Comparison of ENCODE assay signal across 8 cellular contexts in genomic region chr11:2888266-2888968, GRCh38. TPM values are rescaled to one million over a fixed set of nuclear protein-coding genes. Genes with fewer than 3 reads are reported as not detected.
A peak's percentile ranks its signal among the peaks of the same experiment; 100 is the strongest.
DNase-seq lines count a peak whose midpoint lies in the region; ATAC-seq and TF ChIP-seq lines count a peak whose summit lies in the region.

No MANE protein-coding gene starts in this region.

- H3K27ac Mint-ChIP-seq in WTC11: no peak overlapping the region
- no peak overlapping the region for H3K27ac Mint-ChIP-seq in MCF 10A (ENCODE audit: low read depth, unreplicated experiment)

- DNase-seq in AG08396 (ENCODE audit: low spot score) (peak; percentile 92), NCI-H2171 treated with DMSO at 0.1 percent for 48 hours (lab: John Stamatoyannopoulos, UW) (peak; percentile 39), WTC11 (ENCODE audit: low spot score) (peak; percentile 96), MCF 10A (ENCODE audit: unreplicated experiment) (peak; percentile 85), iris pigment epithelial cell (ENCODE audit: low read depth) (peak; percentile 80)
- DNase-seq in stimulated activated CD4-positive, alpha-beta T cell treated with anti-CD3 and anti-CD28 coated beads, Interleukin-15, amount 100 ng/mL, for 24 hours: peak; percentile 92

- no TSS peak for BruUV-seq in MCF 10A (replicated peaks; lab: Mats Ljungman, UMichigan)

- peaks cover 43% of the 10 kb centered on the region for H3K27me3 Mint-ChIP-seq in WTC11 (ENCODE audit: low read depth)
- H3K27me3 Mint-ChIP-seq in MCF 10A (ENCODE audit: insufficient read depth, unreplicated experiment): no peaks in the 10 kb centered on the region

- intact Hi-C loops in MCF 10A (cut with micrococcal nuclease): loop anchor here (1.0 to 2.0 kb wide), 3 partner anchors 196 to 460 kb away; no protein-coding TSS in a partner anchor

- peak; percentile 51 for ATAC-seq in GM21528 (IDR thresholded peaks at IDR 0.05; ENCODE audit: low FRiP score, unreplicated experiment)
- ATAC-seq in WTC11: peak; percentile 19
- ATAC-seq in GM18517 (IDR thresholded peaks at IDR 0.05; ENCODE audit: unreplicated experiment): no peak

- H3K4me1 Mint-ChIP-seq in WTC11: peaks cover 24% of the 10 kb centered on the region
- peaks cover 5% of the 10 kb centered on the region for H3K4me1 Mint-ChIP-seq in MCF 10A (ENCODE audit: insufficient read depth, unreplicated experiment)

- POLR2A ChIA-PET in WTC11 (lab: Charles Lee) (no interaction called here), MCF 10A (lab: Yijun Ruan, JAX) (interaction anchor here (1.1 to 6.9 kb wide), 6 partner anchors 41 to 488 kb away, joined by 4 to 68 read pairs (median 4); partner anchors contain the start of genes PHLDA2 and TSSC4)

- H3K9me3 Mint-ChIP-seq in WTC11: no peaks in the 10 kb centered on the region
- no peaks in the 10 kb centered on the region for H3K9me3 Mint-ChIP-seq in MCF 10A (ENCODE audit: unreplicated experiment)

- CTCF ChIA-PET in WTC11 (lab: Charles Lee) (interaction anchor here (0.7 to 12.8 kb wide), 20 partner anchors 14 to 584 kb away, joined by 3 to 369 read pairs (median 4); partner anchors contain the start of genes PHLDA2 and TSSC4), MCF 10A (lab: Yijun Ruan, JAX) (interaction anchor here (0.6 to 13.1 kb wide), 25 partner anchors 10 to 584 kb away, joined by 3 to 443 read pairs (median 4); partner anchors contain the start of gene PHLDA2)

- TF ChIP-seq CTCF in WTC11 (IDR thresholded peaks at IDR 0.05): peak; percentile 94
- TF ChIP-seq CTCF in MCF 10A (IDR thresholded peaks at IDR 0.05; ENCODE audit: unreplicated experiment): peak; percentile 92

- no peaks in the 10 kb centered on the region for H3K36me3 Mint-ChIP-seq in WTC11
- no peaks in the 10 kb centered on the region for H3K36me3 Mint-ChIP-seq in MCF 10A (ENCODE audit: insufficient read depth, unreplicated experiment)

- H3K4me3 Mint-ChIP-seq in WTC11 (no peak overlapping the region), MCF 10A (ENCODE audit: unreplicated experiment) (no peak overlapping the region)

TF ChIP-seq in WTC11, 78 proteins besides CTCF, POLR2A, EP300 and RAD21:
- TF ChIP-seq ZNF121 (CRISPR knock-in tag; IDR thresholded peaks at IDR 0.05) (0 out of 2 replicates have a peak, but pooled peaks have one; percentile 7), E2F5 (CRISPR knock-in tag; IDR thresholded peaks at IDR 0.05) (0 out of 2 replicates have a peak, but pooled peaks have one; percentile 54), NFATC4 (CRISPR knock-in tag; IDR thresholded peaks at IDR 0.05) (0 out of 2 replicates have a peak, but pooled peaks have one; percentile 23), ZNF416 (CRISPR knock-in tag; IDR thresholded peaks at IDR 0.05) (0 out of 2 replicates have a peak, but pooled peaks have one; percentile 36), ETV6 (CRISPR knock-in tag; IDR thresholded peaks at IDR 0.05) (no peak)
TF ChIP-seq in WTC11: peak in this region for 4.

RNA-seq across cellular contexts. Expression of gene CDKN1C, which starts 2.8 kb away (rescaled TPM):
- total RNA-seq in WTC11 (2021) (25.0 to 35.0 TPM (median 32.4 TPM) in 3 replicates), MCF 10A (2022) (5.7 and 6.9 TPM in 2 replicates)

RNA-seq across cellular contexts. Expression of gene PHLDA2, which starts 40.8 kb away (rescaled TPM):
- 9.4 to 11.0 TPM (median 9.6 TPM) in 3 replicates for total RNA-seq in WTC11 (2021)
- 118 and 135 TPM in 2 replicates for total RNA-seq in MCF 10A (2022)

Comparison
In these comparisons a context has a peak if more than half of its experiments do, and no peak if none do; other contexts are left out.
1. DNase-seq: peak in every context shown above with its lines; median percentile 96 in WTC11; 92 in AG08396; 92 in stimulated activated CD4-positive, alpha-beta T cell treated with anti-CD3 and anti-CD28 coated beads, Interleukin-15, amount 100 ng/mL, for 24 hours; 85 in MCF 10A; 80 in iris pigment epithelial cell; 39 in NCI-H2171 treated with DMSO at 0.1 percent for 48 hours.